7 cellular contexts compared by ENCODE assay signal in genomic region chr2:131495506-131495905, GRCh38. TPM values are rescaled to one million over a fixed set of nuclear protein-coding genes. Genes with fewer than 3 reads are reported as not detected.
"Had no signal": no experiment of that assay in that cellular context is flagged by ENCODE, and none has a peak within 500 bp of the region (broad histone marks: within the 10 kb centered on the region; RNA-seq: fewer than 3 reads in every experiment).

No MANE protein-coding gene starts in this region.

RNA-seq across cellular contexts. Expression of gene TUBA3D, which starts 19.6 kb away (rescaled TPM):
- total RNA-seq: activated naive CD4-positive, alpha-beta T cell treated with anti-CD3 and anti-CD28 coated beads, Interleukin-2, amount 50 U/mL, for 72 hours; breast epithelium; cerebellum; fibroblast of lung; mucosa of gallbladder; renal cortical epithelial cell; SJCRH30 had no signal
- polyA plus RNA-seq: fibroblast of lung had no signal

RNA-seq across cellular contexts. Expression of gene CCDC74A, which starts 32.2 kb away (rescaled TPM):
- total RNA-seq: SJCRH30 had no signal
